In genomic region chr22:17774206-17774927, GRCh38 we compare ENCODE assay signal across 1 cellular context.
TF ChIP-seq lines count a peak whose summit lies in the region.

TSS of gene BID (minus strand) at chr22:17774469. CDS start at chr22:17750116, 24,353 bp downstream.

TF ChIP-seq in K562, 482 proteins besides CTCF, POLR2A, EP300 and RAD21 (continued from another document and continues in another):
- TF ChIP-seq ZBTB40 (IDR thresholded peaks at IDR 0.05) (peak; percentile 29; the same call in 1 of the 2 replicates), ZBTB40 (CRISPR knock-in tag; IDR thresholded peaks at IDR 0.05) (no peak), NONO (IDR thresholded peaks at IDR 0.05; ENCODE audit: low read depth in 2 of 2, low read length in 1 of 2) (peak in 1 of 2 experiments; percentile 91; a peak in 2 of 4 replicates), CBX3 (IDR thresholded peaks at IDR 0.05; ENCODE audit: borderline replicate concordance in 1 of 2, low read length in 2 of 2) (no peak), USF2 (CRISPR knock-in tag; IDR thresholded peaks at IDR 0.05) (no peak), PHB2 (IDR thresholded peaks at IDR 0.05; ENCODE audit: low read depth) (no peak), SRF (CRISPR knock-in tag; IDR thresholded peaks at IDR 0.05) (no peak), MXI1 (IDR thresholded peaks at IDR 0.05; ENCODE audit: low read depth, low read length) (no peak), PHF8 (IDR thresholded peaks at IDR 0.05; ENCODE audit: borderline replicate concordance, low read length) (peak; percentile 89; the same call in 1 of the 2 replicates), NR2F6 (CRISPR knock-in tag; IDR thresholded peaks at IDR 0.05) (no peak), CEBPB (tag; IDR thresholded peaks at IDR 0.05) (no peak), ZNF699 (CRISPR knock-in tag; IDR thresholded peaks at IDR 0.05; ENCODE audit: insufficient replicate concordance) (no peak), SIX5 (IDR thresholded peaks at IDR 0.05; ENCODE audit: borderline replicate concordance in 1 of 2, insufficient read depth in 1 of 2, low read depth in 1 of 2, low read length in 2 of 2) (no peak), ZNF3 (CRISPR knock-in tag; IDR thresholded peaks at IDR 0.05) (no peak), HDAC2 (IDR thresholded peaks at IDR 0.05) (no peak), KDM1A (IDR thresholded peaks at IDR 0.05) (no peak), IRF2 (CRISPR knock-in tag; IDR thresholded peaks at IDR 0.05) (no peak), MCM7 (IDR thresholded peaks at IDR 0.05) (no peak), TRIM28 (IDR thresholded peaks at IDR 0.05) (no peak), MBD2 (IDR thresholded peaks at IDR 0.05; ENCODE audit: borderline replicate concordance, low read depth) (no peak), ESRRB (CRISPR knock-in tag; IDR thresholded peaks at IDR 0.05; ENCODE audit: borderline replicate concordance) (no peak), FOXA1 (IDR thresholded peaks at IDR 0.05; ENCODE audit: borderline replicate concordance) (no peak), RAD51 (IDR thresholded peaks at IDR 0.05; ENCODE audit: borderline replicate concordance, low read depth) (no peak), YBX1 (IDR thresholded peaks at IDR 0.05) (no peak), ZNF76 (CRISPR knock-in tag; IDR thresholded peaks at IDR 0.05; ENCODE audit: borderline replicate concordance) (no peak), ZNF583 (CRISPR knock-in tag; IDR thresholded peaks at IDR 0.05) (no peak), SMAD2 (IDR thresholded peaks at IDR 0.05; ENCODE audit: low read depth, low read length) (no peak), ATF2 (CRISPR knock-in tag; IDR thresholded peaks at IDR 0.05) (no peak), NCOA6 (IDR thresholded peaks at IDR 0.05) (no peak), CBFB (CRISPR knock-in tag; IDR thresholded peaks at IDR 0.05) (no peak), CUX1 (CRISPR knock-in tag; IDR thresholded peaks at IDR 0.05) (no peak), ZNF766 (CRISPR knock-in tag; conservative IDR thresholded peaks at IDR 0.05) (no peak), ZBTB1 (CRISPR knock-in tag; IDR thresholded peaks at IDR 0.05; ENCODE audit: borderline replicate concordance, low read depth) (no peak), POLR2G (IDR thresholded peaks at IDR 0.05; ENCODE audit: low read depth, low read length) (peak; percentile 77), PRPF4 (IDR thresholded peaks at IDR 0.05; ENCODE audit: insufficient read depth, low read depth, low read length, poor library complexity, severe bottlenecking) (no peak), NR2C2 (CRISPR knock-in tag; IDR thresholded peaks at IDR 0.05) (no peak), NR2C2 (tag; IDR thresholded peaks at IDR 0.05) (no peak), FOXA3 (CRISPR knock-in tag; conservative IDR thresholded peaks at IDR 0.05 in 1 of 2, IDR thresholded peaks at IDR 0.05 in 1 of 2) (no peak), GABPB1 (CRISPR knock-in tag; IDR thresholded peaks at IDR 0.05) (no peak), ZBTB9 (CRISPR knock-in tag; IDR thresholded peaks at IDR 0.05) (no peak), ETS1 (conservative IDR thresholded peaks at IDR 0.05; ENCODE audit: control insufficient read depth, low read depth, low read length) (no peak), CLOCK (CRISPR knock-in tag; IDR thresholded peaks at IDR 0.05; ENCODE audit: borderline replicate concordance) (no peak), POLR2H (tag; IDR thresholded peaks at IDR 0.05; ENCODE audit: low read depth) (no peak)
